ENCODE assay signal across 10 cellular contexts in the genomic region with DNA sequence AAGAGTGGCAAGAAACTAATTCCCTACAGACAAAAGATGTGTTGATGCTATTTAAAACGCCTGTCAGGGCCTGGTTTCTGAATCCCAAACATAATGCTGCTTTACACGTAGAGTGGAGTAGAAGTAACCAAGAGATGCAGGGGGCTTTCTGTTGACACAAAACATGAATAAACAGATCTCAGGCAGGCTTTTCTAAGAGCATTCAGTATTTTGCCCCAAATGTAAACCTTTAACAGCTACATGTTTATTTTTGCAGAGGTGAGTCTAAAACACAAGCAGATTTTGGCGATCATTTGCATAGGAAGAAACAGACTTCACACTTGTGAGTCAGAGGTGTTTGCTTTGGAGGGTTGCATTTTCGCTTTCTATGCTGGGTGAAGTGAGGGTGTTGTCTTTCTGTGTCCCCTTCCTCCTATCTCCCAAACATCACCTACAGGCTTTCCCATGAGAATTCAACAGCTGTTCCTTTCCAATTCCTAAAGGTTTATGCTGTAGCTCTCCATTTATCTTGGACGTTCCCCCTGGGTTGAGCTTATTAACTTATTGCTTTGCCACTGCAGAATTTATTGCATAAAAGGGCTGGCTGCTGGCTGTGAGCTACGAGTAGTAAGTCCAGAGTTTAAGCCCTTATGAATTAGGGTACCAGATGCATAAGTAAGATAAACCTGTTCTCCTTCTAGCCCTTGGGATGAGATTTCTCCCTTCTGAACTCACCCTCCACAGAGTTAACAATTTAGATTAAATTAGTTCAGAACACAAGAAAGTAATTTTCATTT.
DNase-seq lines count a peak whose midpoint lies in the region; ATAC-seq lines count a peak whose summit lies in the region.
"Had no signal": no experiment of that assay in that cellular context is flagged by ENCODE, and none has a peak within 500 bp of the region (broad histone marks: within the 10 kb centered on the region; RNA-seq: fewer than 3 reads in every experiment).

No MANE protein-coding gene starts in this region.

- H3K27me3 Mint-ChIP-seq in stimulated activated memory B cell treated with anti-CD40 and anti-IgM and Interleukin-4, amounts not matched to agents 10 μg/mL and 1 μg/mL and 100 μg/mL, for 72 hours: no peaks in the 10 kb centered on the region
- no peaks in the 10 kb centered on the region for H3K27me3 Mint-ChIP-seq in T-helper 2 cell treated with Interferon-gamma antibody and Interleukin-4, amounts not matched to agents 5 μg/mL and 100 μg/mL, for 36 hours (ENCODE audit: low read depth)

- no peaks in the 10 kb centered on the region for H3K36me3 Mint-ChIP-seq in stimulated activated memory B cell treated with anti-CD40 and anti-IgM and Interleukin-4, amounts not matched to agents 10 μg/mL and 1 μg/mL and 100 μg/mL, for 72 hours
- no peaks in the 10 kb centered on the region for H3K36me3 Mint-ChIP-seq in T-helper 2 cell treated with Interferon-gamma antibody and Interleukin-4, amounts not matched to agents 5 μg/mL and 100 μg/mL, for 36 hours (ENCODE audit: low read depth)

- peak overlapping the region; percentile 15 for H3K4me3 Mint-ChIP-seq in stimulated activated memory B cell treated with anti-CD40 and anti-IgM and Interleukin-4, amounts not matched to agents 10 μg/mL and 1 μg/mL and 100 μg/mL, for 72 hours
- no peak overlapping the region for H3K4me3 Mint-ChIP-seq in T-helper 2 cell treated with Interferon-gamma antibody and Interleukin-4, amounts not matched to agents 5 μg/mL and 100 μg/mL, for 36 hours

- peak overlapping the region; percentile 59 for H3K27ac Mint-ChIP-seq in stimulated activated memory B cell treated with anti-CD40 and anti-IgM and Interleukin-4, amounts not matched to agents 10 μg/mL and 1 μg/mL and 100 μg/mL, for 72 hours
- H3K27ac Mint-ChIP-seq in T-helper 2 cell treated with Interferon-gamma antibody and Interleukin-4, amounts not matched to agents 5 μg/mL and 100 μg/mL, for 36 hours: no peak overlapping the region

- peaks cover 13% of the 10 kb centered on the region for H3K4me1 Mint-ChIP-seq in stimulated activated memory B cell treated with anti-CD40 and anti-IgM and Interleukin-4, amounts not matched to agents 10 μg/mL and 1 μg/mL and 100 μg/mL, for 72 hours
- H3K4me1 Mint-ChIP-seq in T-helper 2 cell treated with Interferon-gamma antibody and Interleukin-4, amounts not matched to agents 5 μg/mL and 100 μg/mL, for 36 hours (ENCODE audit: low read depth): no peaks in the 10 kb centered on the region

- peak; percentile 94 for ATAC-seq in HG02885 (IDR thresholded peaks at IDR 0.05; ENCODE audit: poor library complexity, unreplicated experiment)
- peak; percentile 48 for ATAC-seq in stimulated activated memory B cell treated with anti-CD40 and anti-IgM and Interleukin-4, amounts not matched to agents 10 μg/mL and 1 μg/mL and 100 μg/mL, for 72 hours
- ATAC-seq: A549, K562 had no signal

- H3K9me3 Mint-ChIP-seq in stimulated activated memory B cell treated with anti-CD40 and anti-IgM and Interleukin-4, amounts not matched to agents 10 μg/mL and 1 μg/mL and 100 μg/mL, for 72 hours: peaks cover 10% of the 10 kb centered on the region
- H3K9me3 Mint-ChIP-seq in T-helper 2 cell treated with Interferon-gamma antibody and Interleukin-4, amounts not matched to agents 5 μg/mL and 100 μg/mL, for 36 hours: no peaks in the 10 kb centered on the region

- DNase-seq in NCI-H2171 treated with DMSO at 0.1 percent for 48 hours (lab: John Stamatoyannopoulos, UW) (peak; percentile 76), NCI-H2171 (lab: John Stamatoyannopoulos, UW) (no peak), NCI-H524 treated with DMSO at 0.1 percent for 48 hours (lab: John Stamatoyannopoulos, UW) (peak; percentile 86), dedifferentiated amniotic fluid mesenchymal stem cell (ENCODE audit: extremely low spot score) (no peak)
- no peak for DNase-seq in T-helper 2 cell treated with Interferon-gamma antibody and Interleukin-4, amounts not matched to agents 5 μg/mL and 100 μg/mL, for 36 hours (ENCODE audit: low spot score)
- no peak for DNase-seq in stimulated activated naive CD4-positive, alpha-beta T cell (lab: John Stamatoyannopoulos, UW)

Comparison
In these comparisons a context has a peak if more than half of its experiments do, and no peak if none do; other contexts are left out.
1. DNase-seq: peak in NCI-H2171 treated with DMSO at 0.1 percent for 48 hours (single experiment) and NCI-H524 treated with DMSO at 0.1 percent for 48 hours (single experiment); none in NCI-H2171 (single experiment), T-helper 2 cell treated with Interferon-gamma antibody and Interleukin-4, amounts not matched to agents 5 μg/mL and 100 μg/mL, for 36 hours (single experiment), stimulated activated naive CD4-positive, alpha-beta T cell (0 of 6) and dedifferentiated amniotic fluid mesenchymal stem cell (single experiment).